16 cellular contexts compared by ENCODE assay signal in genomic region chr10:69326692-69327091, GRCh38. TPM values are rescaled to one million over a fixed set of nuclear protein-coding genes. Genes with fewer than 3 reads are reported as not detected.
A peak's percentile ranks its signal among the peaks of the same experiment; 100 is the strongest.
DNase-seq lines count a peak whose midpoint lies in the region; ATAC-seq, FAIRE-seq and TF ChIP-seq lines count a peak whose summit lies in the region.
"Had no signal": no experiment of that assay in that cellular context is flagged by ENCODE, and none has a peak within 500 bp of the region (broad histone marks: within the 10 kb centered on the region; RNA-seq: fewer than 3 reads in every experiment).

No MANE protein-coding gene starts in this region.

- no peaks in the 10 kb centered on the region for H3K9me1 ChIP-seq in keratinocyte (ENCODE audit: control insufficient read depth, extremely low read depth, insufficient read depth, low read length)

- peak overlapping the region; percentile 33 for H3K4me2 ChIP-seq in keratinocyte (ENCODE audit: control insufficient read depth, extremely low read depth, insufficient read depth, low read depth, low read length)

- no peak overlapping the region for H3K4me3 Mint-ChIP-seq in activated naive CD8-positive, alpha-beta T cell
- no peak overlapping the region for H3K4me3 Mint-ChIP-seq in activated naive CD8-positive, alpha-beta T cell treated with anti-CD3 and anti-CD28 coated beads for 36 hours
- no peak overlapping the region for H3K4me3 Mint-ChIP-seq in T-cell
- no peak overlapping the region for H3K4me3 Mint-ChIP-seq in stimulated activated naive B cell treated with anti-CD40 and anti-IgM and Interleukin-4, amounts not matched to agents 10 μg/mL and 1 μg/mL and 100 μg/mL, for 72 hours

- H3K27ac ChIP-seq in keratinocyte (ENCODE audit: control insufficient read depth, insufficient read depth, low read length) (peak overlapping the region; percentile 39), stomach smooth muscle (ENCODE audit: low read length) (peak overlapping the region; percentile 95)

- no peaks in the 10 kb centered on the region for H3K9me3 ChIP-seq in keratinocyte (ENCODE audit: control insufficient read depth, low read depth, low read length)
- H3K9me3 ChIP-seq in stomach smooth muscle (ENCODE audit: control insufficient read depth in 2 of 2, low read length in 2 of 2), result no peaks in the 10 kb centered on the region

- peaks cover 0 to 2% of the 10 kb centered on the region in 2 experiments for H3K36me3 ChIP-seq in keratinocyte (ENCODE audit: control insufficient read depth in 2 of 2, extremely low read depth in 1 of 2, insufficient read depth in 2 of 2, low read length in 2 of 2)
- peaks cover 0 to 2% of the 10 kb centered on the region in 2 donors for H3K36me3 ChIP-seq in stomach smooth muscle (ENCODE audit: control insufficient read depth in 2 of 2, insufficient read depth in 2 of 2, low read length in 2 of 2)

- CTCF ChIA-PET in T-cell (lab: Charles Lee), result interaction anchor here in 1 of 2 donors (0.6 to 2.3 kb wide), 4 partner anchors 8 to 58 kb away, joined by 3 to 15 read pairs (median 3); no protein-coding TSS in a partner anchor

- H3K27me3 ChIP-seq in keratinocyte (ENCODE audit: control insufficient read depth, extremely low read depth, insufficient read depth, low read length), result no peaks in the 10 kb centered on the region
- H3K27me3 ChIP-seq in stomach smooth muscle (ENCODE audit: control insufficient read depth in 1 of 2, insufficient read depth in 2 of 2, low read length in 2 of 2), result no peaks in the 10 kb centered on the region

- H3K27ac Mint-ChIP-seq in activated naive CD8-positive, alpha-beta T cell, result peak overlapping the region; percentile 68
- no peak overlapping the region for H3K27ac Mint-ChIP-seq in activated naive CD8-positive, alpha-beta T cell treated with anti-CD3 and anti-CD28 coated beads for 36 hours
- peak overlapping the region; percentile 36 to 43 for H3K27ac Mint-ChIP-seq in T-cell
- no peak overlapping the region for H3K27ac Mint-ChIP-seq in stimulated activated naive B cell treated with anti-CD40 and anti-IgM and Interleukin-4, amounts not matched to agents 10 μg/mL and 1 μg/mL and 100 μg/mL, for 72 hours

- POLR2A ChIA-PET in T-cell (lab: Charles Lee), result interaction anchor here in 1 of 2 donors (0.5 kb wide), 1 partner anchor 226 kb away, joined by 3 read pairs; no protein-coding TSS in a partner anchor

- H3K9ac ChIP-seq in keratinocyte (ENCODE audit: control insufficient read depth, extremely low read depth, insufficient read depth, low read length), result no peak overlapping the region
- H3K9ac ChIP-seq in stomach smooth muscle (ENCODE audit: low read length in 2 of 2), result no peak overlapping the region

- H3K4me1 Mint-ChIP-seq in activated naive CD8-positive, alpha-beta T cell (ENCODE audit: low read depth), result peaks cover 63% of the 10 kb centered on the region
- H3K4me1 Mint-ChIP-seq in activated naive CD8-positive, alpha-beta T cell treated with anti-CD3 and anti-CD28 coated beads for 36 hours, result peaks cover 62% of the 10 kb centered on the region
- H3K4me1 Mint-ChIP-seq in T-cell, result peaks cover 76 to 82% (median 80%) of the 10 kb centered on the region in 3 donors
- H3K4me1 Mint-ChIP-seq in stimulated activated naive B cell treated with anti-CD40 and anti-IgM and Interleukin-4, amounts not matched to agents 10 μg/mL and 1 μg/mL and 100 μg/mL, for 72 hours, result peaks cover 26 to 29% of the 10 kb centered on the region in 2 donors

- H4K20me1 ChIP-seq in keratinocyte (ENCODE audit: control insufficient read depth, extremely low read depth, insufficient read depth, low read length), result peaks cover 2% of the 10 kb centered on the region

- H2AFZ ChIP-seq in keratinocyte (ENCODE audit: control insufficient read depth, low read length), result no peak overlapping the region

- peaks cover 91% of the 10 kb centered on the region for H3K79me2 ChIP-seq in keratinocyte (ENCODE audit: control insufficient read depth, insufficient read depth, low read length)

- TF ChIP-seq CTCF in keratinocyte (optimal IDR thresholded peaks at IDR 0.05 in 1 of 3, IDR thresholded peaks at IDR 0.05 in 1 of 3, conservative IDR thresholded peaks at IDR 0.05 in 1 of 3; ENCODE audit: extremely low read depth in 1 of 3, insufficient read depth in 2 of 3, low read length in 3 of 3), result no peak

- no peak for DNase-seq in activated naive CD8-positive, alpha-beta T cell treated with anti-CD3 and anti-CD28 coated beads for 36 hours
- DNase-seq in T-cell (no peak), keratinocyte (ENCODE audit: low read depth, low spot score) (no peak)
- no peak for DNase-seq in stimulated activated naive B cell treated with anti-CD40 and anti-IgM and Interleukin-4, amounts not matched to agents 10 μg/mL and 1 μg/mL and 100 μg/mL, for 72 hours
- DNase-seq: activated CD4-positive, alpha-beta T cell treated with anti-CD3 and anti-CD28 coated beads, Interleukin-2, amount 50 U/mL, for 48 hours; activated effector memory CD4-positive, alpha-beta T cell treated with anti-CD3 and anti-CD28 coated beads, Interleukin-2, amount 50 U/mL, for 16 hours; HCEC 1CT; NCI-H2029 treated with DMSO at 0.1 percent for 48 hours; NCI-H748 treated with DMSO at 0.1 percent for 48 hours; SHP77; T1000 had no signal

- dilution Hi-C loops in keratinocyte (cut with MboI; ENCODE audit: extremely low pct_ligation_motif_present, low sequenced_read_pairs), result no loop called here

- ATAC-seq in T-cell (replicated peaks in 1 of 4), result no peak
- no peak for ATAC-seq in stimulated activated naive B cell treated with anti-CD40 and anti-IgM and Interleukin-4, amounts not matched to agents 10 μg/mL and 1 μg/mL and 100 μg/mL, for 72 hours (replicated peaks)
- ATAC-seq in GM18858 (IDR thresholded peaks at IDR 0.05; ENCODE audit: unreplicated experiment), result no peak
- no peak for ATAC-seq in HG02884 (IDR thresholded peaks at IDR 0.05; ENCODE audit: unreplicated experiment)

- no peaks in the 10 kb centered on the region for H3K9me3 Mint-ChIP-seq in activated naive CD8-positive, alpha-beta T cell (ENCODE audit: low read depth)
- no peaks in the 10 kb centered on the region for H3K9me3 Mint-ChIP-seq in activated naive CD8-positive, alpha-beta T cell treated with anti-CD3 and anti-CD28 coated beads for 36 hours
- no peaks in the 10 kb centered on the region for H3K9me3 Mint-ChIP-seq in T-cell
- H3K9me3 Mint-ChIP-seq in stimulated activated naive B cell treated with anti-CD40 and anti-IgM and Interleukin-4, amounts not matched to agents 10 μg/mL and 1 μg/mL and 100 μg/mL, for 72 hours, result no peaks in the 10 kb centered on the region
- H3K9me3 Mint-ChIP-seq: neural crest cell had no signal

- no peak for FAIRE-seq in keratinocyte (lab: Jason Lieb, UNC)

- no peaks in the 10 kb centered on the region for H3K27me3 Mint-ChIP-seq in activated naive CD8-positive, alpha-beta T cell
- no peaks in the 10 kb centered on the region for H3K27me3 Mint-ChIP-seq in activated naive CD8-positive, alpha-beta T cell treated with anti-CD3 and anti-CD28 coated beads for 36 hours
- H3K27me3 Mint-ChIP-seq in T-cell, result no peaks in the 10 kb centered on the region
- no peaks in the 10 kb centered on the region for H3K27me3 Mint-ChIP-seq in stimulated activated naive B cell treated with anti-CD40 and anti-IgM and Interleukin-4, amounts not matched to agents 10 μg/mL and 1 μg/mL and 100 μg/mL, for 72 hours

- peaks cover 2% of the 10 kb centered on the region for H3K36me3 Mint-ChIP-seq in activated naive CD8-positive, alpha-beta T cell
- H3K36me3 Mint-ChIP-seq in activated naive CD8-positive, alpha-beta T cell treated with anti-CD3 and anti-CD28 coated beads for 36 hours, result peaks cover 32% of the 10 kb centered on the region
- H3K36me3 Mint-ChIP-seq in T-cell, result peaks cover 2% of the 10 kb centered on the region
- peaks cover 7 to 9% of the 10 kb centered on the region in 2 donors for H3K36me3 Mint-ChIP-seq in stimulated activated naive B cell treated with anti-CD40 and anti-IgM and Interleukin-4, amounts not matched to agents 10 μg/mL and 1 μg/mL and 100 μg/mL, for 72 hours

- H3K4me3 ChIP-seq in keratinocyte (ENCODE audit: control insufficient read depth in 2 of 3, extremely low read depth in 1 of 3, insufficient read depth in 2 of 3, low read depth in 1 of 3, low read length in 3 of 3) (no peak overlapping the region), stomach smooth muscle (ENCODE audit: low read length in 2 of 2) (no peak overlapping the region)

- H3K4me1 ChIP-seq in keratinocyte (ENCODE audit: control insufficient read depth, extremely low read depth, insufficient read depth, low read length) (peaks cover 45% of the 10 kb centered on the region), stomach smooth muscle (ENCODE audit: control insufficient read depth, insufficient read depth, low read length) (peaks cover 40% of the 10 kb centered on the region)

RNA-seq across cellular contexts. Expression of gene HK1, which starts 48.4 kb away (rescaled TPM):
- 100 to 1,000 TPM; 236 to 244 TPM for total RNA-seq in activated naive CD8-positive, alpha-beta T cell treated with anti-CD3 and anti-CD28 coated beads for 36 hours
- 10 to 100 TPM; 66.3 to 85.5 (median 83.6) TPM for total RNA-seq in T-cell
- polyA plus RNA-seq in keratinocyte, result 90.9 to 113 TPM (median 106 TPM) in 3 replicates
- polyA plus RNA-seq in keratinocyte (2011; ENCODE audit: low read depth), result 96.6 TPM
- polyA plus RNA-seq in keratinocyte (2011; cell fraction: cytosol; rRNA removed), result 84.2 and 112 TPM in 2 replicates
- polyA plus RNA-seq in keratinocyte (2011; cell fraction: nucleus; rRNA removed), result 148 and 167 TPM in 2 replicates
- polyA plus RNA-seq in keratinocyte (2012; ENCODE audit: low replicate concordance), result 153 and 155 TPM in 2 replicates
- 122 to 178 TPM (median 152 TPM) in 3 replicates for polyA minus RNA-seq in keratinocyte
- 85.8 TPM for polyA minus RNA-seq in keratinocyte (2011; cell fraction: cytosol; rRNA and poly(A)+ RNA removed)
- polyA minus RNA-seq in keratinocyte (2011; cell fraction: nucleus; rRNA and poly(A)+ RNA removed), result 63.3 and 108 TPM in 2 replicates

Comparison
In these comparisons a context has a peak if more than half of its experiments do, and no peak if none do; other contexts are left out.
1. H3K27ac Mint-ChIP-seq: peak in activated naive CD8-positive, alpha-beta T cell (single experiment) and T-cell (2 of 2); none in activated naive CD8-positive, alpha-beta T cell treated with anti-CD3 and anti-CD28 coated beads for 36 hours (single experiment) and stimulated activated naive B cell treated with anti-CD40 and anti-IgM and Interleukin-4, amounts not matched to agents 10 μg/mL and 1 μg/mL and 100 μg/mL, for 72 hours (single experiment).